In the genomic region with DNA sequence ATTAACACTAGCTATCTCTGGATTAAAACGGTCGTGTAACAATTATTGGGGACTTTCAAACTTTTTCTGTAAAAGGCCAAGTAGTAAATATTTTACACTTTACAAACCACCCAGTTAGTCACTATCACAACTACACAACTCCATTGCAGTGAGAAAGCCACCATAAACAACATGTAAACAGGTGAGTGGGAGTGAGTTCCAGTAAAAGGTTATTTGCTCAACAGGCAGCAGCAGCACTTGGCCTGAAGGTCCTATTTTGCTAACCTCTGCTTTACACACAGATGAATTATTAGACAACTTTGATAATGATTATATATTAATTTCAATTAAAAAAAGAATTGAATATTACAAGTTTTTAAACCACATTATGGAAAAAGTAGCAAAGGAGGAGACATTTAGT, we compare ENCODE assay signal across 26 cellular contexts. TPM values are rescaled to one million over a fixed set of nuclear protein-coding genes. Genes with fewer than 3 reads are reported as not detected.
"Had no signal": no experiment of that assay in that cellular context is flagged by ENCODE, and none has a peak within 500 bp of the region (broad histone marks: within the 10 kb centered on the region; RNA-seq: fewer than 3 reads in every experiment).

No MANE protein-coding gene starts in this region.

- ATAC-seq: heart right ventricle; left ventricle myocardium superior; lower lobe of right lung; naive thymus-derived CD8-positive, alpha-beta T cell; right cardiac atrium; stimulated activated effector memory CD8-positive, alpha-beta T cell treated with anti-CD3 and anti-CD28 coated beads, Interleukin-12 subunit alpha, Interleukin-12 subunit beta, amount 100 ng/mL, for 72 hours had no signal

- H3K27me3 ChIP-seq: heart right ventricle, hepatocyte, sigmoid colon, spleen, suprapubic skin, tibial artery, uterus had no signal

- H3K9me3 ChIP-seq: heart right ventricle, lower lobe of right lung, sigmoid colon, spleen, suprapubic skin, thoracic aorta, tibial artery, uterus had no signal

- H3K4me3 ChIP-seq: heart right ventricle, hepatocyte, lower lobe of right lung, sigmoid colon, spleen, suprapubic skin, thoracic aorta, tibial artery, uterus had no signal

- H3K27me3 Mint-ChIP-seq: naive thymus-derived CD8-positive, alpha-beta T cell; progenitor cell of endocrine pancreas; stimulated activated naive CD8-positive, alpha-beta T cell treated with anti-CD3 and anti-CD28 coated beads, Interleukin-15, Interleukin-2, amounts not matched to agents 100 ng/mL and 50 ng/mL, for 24 hours had no signal

- H3K36me3 Mint-ChIP-seq: naive thymus-derived CD8-positive, alpha-beta T cell; stimulated activated effector memory CD8-positive, alpha-beta T cell treated with anti-CD3 and anti-CD28 coated beads, Interleukin-12 subunit alpha, Interleukin-12 subunit beta, amount 100 ng/mL, for 72 hours had no signal

- H3K4me1 Mint-ChIP-seq: naive thymus-derived CD8-positive, alpha-beta T cell; neural crest cell; stimulated activated effector memory CD8-positive, alpha-beta T cell treated with anti-CD3 and anti-CD28 coated beads, Interleukin-12 subunit alpha, Interleukin-12 subunit beta, amount 100 ng/mL, for 72 hours had no signal

- H3K9me3 Mint-ChIP-seq: nephron had no signal

- H3K27ac ChIP-seq: heart right ventricle, hepatocyte, lower lobe of right lung, parathyroid adenoma, sigmoid colon, spleen, suprapubic skin, thoracic aorta, tibial artery, uterus had no signal

- H3K36me3 ChIP-seq: heart right ventricle, lower lobe of right lung, sigmoid colon, spleen, suprapubic skin, thoracic aorta, tibial artery, uterus had no signal

- DNase-seq: heart right ventricle; islet precursor cell; left ventricle myocardium superior; lower lobe of right lung; mammary epithelial cell; mesenchymal stem cell; naive thymus-derived CD8-positive, alpha-beta T cell; nucleus accumbens; right cardiac atrium; sigmoid colon; small intestine; spleen; stimulated activated CD4-positive, alpha-beta T cell treated with anti-CD3 and anti-CD28 coated beads, Interleukin-4, amount 100 ng/mL, for 24 hours; stimulated activated naive CD4-positive, alpha-beta T cell; tibial artery; uterus had no signal

- FAIRE-seq: small intestine had no signal

- H3K4me1 ChIP-seq: lower lobe of right lung, parathyroid adenoma, spleen, suprapubic skin, tibial artery, uterus had no signal

- H3K27ac Mint-ChIP-seq: naive thymus-derived CD8-positive, alpha-beta T cell; nephron; progenitor cell of endocrine pancreas; stimulated activated effector memory CD8-positive, alpha-beta T cell treated with anti-CD3 and anti-CD28 coated beads, Interleukin-12 subunit alpha, Interleukin-12 subunit beta, amount 100 ng/mL, for 72 hours; stimulated activated naive CD8-positive, alpha-beta T cell treated with anti-CD3 and anti-CD28 coated beads, Interleukin-15, Interleukin-2, amounts not matched to agents 100 ng/mL and 50 ng/mL, for 24 hours had no signal

- H3K4me3 Mint-ChIP-seq: nephron; neural crest cell; stimulated activated effector memory CD8-positive, alpha-beta T cell treated with anti-CD3 and anti-CD28 coated beads, Interleukin-12 subunit alpha, Interleukin-12 subunit beta, amount 100 ng/mL, for 72 hours; stimulated activated naive CD8-positive, alpha-beta T cell treated with anti-CD3 and anti-CD28 coated beads, Interleukin-15, Interleukin-2, amounts not matched to agents 100 ng/mL and 50 ng/mL, for 24 hours had no signal

RNA-seq across cellular contexts. Expression of a gene that starts 15.8 kb away (rescaled TPM):
- total RNA-seq: lower lobe of right lung; mammary epithelial cell; naive thymus-derived CD8-positive, alpha-beta T cell; pulmonary artery endothelial cell; spleen had no signal
